ENCODE assay signal across 2 cellular contexts in genomic region chr10:19966751-19967150, GRCh38.
TF ChIP-seq lines count a peak whose summit lies in the region.

No MANE protein-coding gene starts in this region.

TF ChIP-seq in GM23338, 12 proteins besides CTCF, POLR2A, EP300 and RAD21 (continued from another document):
- TF ChIP-seq REST (IDR thresholded peaks at IDR 0.05; ENCODE audit: unreplicated experiment) (no peak), POLR2AphosphoS5 (IDR thresholded peaks at IDR 0.05; ENCODE audit: low read depth) (no peak), ZNF114 (CRISPR knock-in tag; IDR thresholded peaks at IDR 0.05) (no peak)

TF ChIP-seq in neural cell, 6 proteins besides CTCF, POLR2A, EP300 and RAD21 (continued from another document):
- TF ChIP-seq REST (IDR thresholded peaks at IDR 0.05; ENCODE audit: borderline replicate concordance) = peak; percentile 40
